Comparison of ENCODE assay signal across 21 cellular contexts in genomic region chr15:52146776-52147175, GRCh38. TPM values are rescaled to one million over a fixed set of nuclear protein-coding genes. Genes with fewer than 3 reads are reported as not detected.
DNase-seq lines count a peak whose midpoint lies in the region; ATAC-seq and TF ChIP-seq lines count a peak whose summit lies in the region.
"Had no signal": no experiment of that assay in that cellular context is flagged by ENCODE, and none has a peak within 500 bp of the region (broad histone marks: within the 10 kb centered on the region; RNA-seq: fewer than 3 reads in every experiment).

No MANE protein-coding gene starts in this region.

- no peaks in the 10 kb centered on the region for H3K79me2 ChIP-seq in fibroblast of lung (ENCODE audit: control insufficient read depth, insufficient read depth, low read length)

- no peak overlapping the region for H2AFZ ChIP-seq in fibroblast of lung (ENCODE audit: low read length)
- no peak overlapping the region for H2AFZ ChIP-seq in neuronal stem cell (ENCODE audit: low read length)

- H3K9ac ChIP-seq in fibroblast of lung (ENCODE audit: insufficient read depth, low read length) (no peak overlapping the region), neuronal stem cell (ENCODE audit: low read depth, low read length, poor library complexity) (no peak overlapping the region)
- H3K9ac ChIP-seq: BLaER1 treated with 17β-estradiol and CSF1 and Interleukin-3, amounts not matched to agents 10 nM and 100 nM had no signal

- peaks cover 8% of the 10 kb centered on the region for H3K4me1 ChIP-seq in fibroblast of lung (ENCODE audit: control insufficient read depth, extremely low read depth, insufficient read depth, low read length)
- peaks cover 9% of the 10 kb centered on the region; the same call in 1 of the 2 replicates for H3K4me1 ChIP-seq in BE2C
- no peaks in the 10 kb centered on the region for H3K4me1 ChIP-seq in neuronal stem cell (ENCODE audit: control insufficient read depth in 2 of 2, insufficient read depth in 1 of 2, low read depth in 1 of 2, low read length in 2 of 2)

- no peaks in the 10 kb centered on the region for H3K9me3 ChIP-seq in fibroblast of lung (ENCODE audit: control insufficient read depth, insufficient read depth, low read depth, low read length)
- H3K9me3 ChIP-seq in BE2C = no peaks in the 10 kb centered on the region; the same call in 1 of the 2 replicates
- peaks cover 0 to 5% of the 10 kb centered on the region in 2 donors for H3K9me3 ChIP-seq in neuronal stem cell (replicated peaks in 1 of 2; ENCODE audit: control insufficient read depth in 2 of 2, insufficient read depth in 1 of 2, low read depth in 1 of 2, low read length in 2 of 2)

- H4K91ac ChIP-seq in neuronal stem cell (ENCODE audit: low read depth, low read length, poor library complexity) = no peak overlapping the region

- H2BK12ac ChIP-seq in neuronal stem cell (ENCODE audit: low read length) = no peak overlapping the region

- no peaks in the 10 kb centered on the region for H3K36me3 ChIP-seq in fibroblast of lung (ENCODE audit: control insufficient read depth, insufficient read depth, low read length)
- H3K36me3 ChIP-seq in BE2C = no peaks in the 10 kb centered on the region
- peaks cover 10 to 34% of the 10 kb centered on the region in 2 donors for H3K36me3 ChIP-seq in neuronal stem cell (replicated peaks in 1 of 2; ENCODE audit: control insufficient read depth in 2 of 2, insufficient read depth in 2 of 2, low read length in 2 of 2)

- no peaks in the 10 kb centered on the region for H4K20me1 ChIP-seq in fibroblast of lung (ENCODE audit: control insufficient read depth, extremely low read depth, insufficient read depth, low read length)
- H4K20me1 ChIP-seq: BLaER1 treated with 17β-estradiol and CSF1 and Interleukin-3, amounts not matched to agents 10 nM and 100 nM had no signal

- H3K4me2 ChIP-seq in fibroblast of lung (ENCODE audit: extremely low read depth, insufficient read depth, low read length) (no peak overlapping the region), neuronal stem cell (ENCODE audit: insufficient read depth, low read length, poor library complexity, severe bottlenecking) (no peak overlapping the region)
- H3K4me2 ChIP-seq: BLaER1 treated with 17β-estradiol and CSF1 and Interleukin-3, amounts not matched to agents 10 nM and 100 nM had no signal

- no peaks in the 10 kb centered on the region for H3K79me1 ChIP-seq in neuronal stem cell (ENCODE audit: low read depth, low read length)

- no peak overlapping the region for H3K23ac ChIP-seq in neuronal stem cell (ENCODE audit: low read depth, low read length, poor library complexity)

- no peak overlapping the region for H2BK120ac ChIP-seq in neuronal stem cell (ENCODE audit: low read depth, low read length)

- H2BK15ac ChIP-seq in neuronal stem cell (ENCODE audit: low read length) = no peak overlapping the region

- no peak overlapping the region for H3K27ac ChIP-seq in fibroblast of lung (ENCODE audit: insufficient read depth, low read length)
- H3K27ac ChIP-seq in neuronal stem cell (replicated peaks; ENCODE audit: low read length) = no peak overlapping the region
- H3K27ac ChIP-seq: BLaER1 treated with 17β-estradiol and CSF1 and Interleukin-3, amounts not matched to agents 10 nM and 100 nM had no signal

- H3K18ac ChIP-seq in neuronal stem cell (ENCODE audit: low read length) = no peak overlapping the region

- no peak overlapping the region for H3K14ac ChIP-seq in neuronal stem cell (ENCODE audit: low read length)

- H3K4ac ChIP-seq in neuronal stem cell (ENCODE audit: low read length) = no peak overlapping the region

- H2BK5ac ChIP-seq in neuronal stem cell (ENCODE audit: low read length) = no peak overlapping the region

- peak; percentile 8 for DNase-seq in COLO829 (ENCODE audit: low spot score)
- peak; percentile 15 for DNase-seq in HCEC 1CT
- DNase-seq in fibroblast of lung (ENCODE audit: low read depth in 2 of 2) = peak; percentile 58 to 59
- DNase-seq in foreskin fibroblast = peak; percentile 38 to 60
- DNase-seq in BE2C = no peak
- DNase-seq in NCI-H128 (lab: John Stamatoyannopoulos, UW; ENCODE audit: unreplicated experiment) = no peak
- DNase-seq in neuronal stem cell (ENCODE audit: low spot score) = no peak
- DNase-seq: ACHN; CD8-positive, alpha-beta T cell; COR-L47; DMS 273 treated with DMSO at 0.1 percent for 48 hours; DMS53; DND-41; EL; GOT3; H7; KG1 had no signal

- H3K4me3 ChIP-seq in fibroblast of lung (replicated peaks in 1 of 4; ENCODE audit: control extremely low read depth in 1 of 4, insufficient read depth in 1 of 4, low read depth in 3 of 4, low read length in 4 of 4) = no peak overlapping the region
- no peak overlapping the region for H3K4me3 ChIP-seq in foreskin fibroblast (ENCODE audit: low read depth in 1 of 2, low read length in 2 of 2)
- H3K4me3 ChIP-seq in BE2C (ENCODE audit: low read depth, low read length) = no peak overlapping the region
- H3K4me3 ChIP-seq in neuronal stem cell (ENCODE audit: low read length in 2 of 2) = no peak overlapping the region
- H3K4me3 ChIP-seq: BLaER1 treated with 17β-estradiol and CSF1 and Interleukin-3, amounts not matched to agents 10 nM and 100 nM had no signal

- WGBS in neuronal stem cell (ENCODE audit: extremely low coverage in 2 of 2, insufficient read length in 2 of 2, insufficient replicate concordance in 1 of 2), 2 donors = no CpG with 5 or more reads among the region's 3 CpGs

- TF ChIP-seq CTCF in fibroblast of lung (conservative IDR thresholded peaks at IDR 0.05 in 1 of 2, IDR thresholded peaks at IDR 0.05 in 1 of 2; ENCODE audit: low read depth in 1 of 2, low read length in 2 of 2) = no peak
- TF ChIP-seq CTCF in foreskin fibroblast (IDR thresholded peaks at IDR 0.05; ENCODE audit: low read depth, low read length) = no peak
- TF ChIP-seq CTCF in BE2C (IDR thresholded peaks at IDR 0.05; ENCODE audit: low read depth, low read length) = no peak

- ATAC-seq in HG02798 (IDR thresholded peaks at IDR 0.05; ENCODE audit: poor library complexity, unreplicated experiment) = no peak
- ATAC-seq: CD8-positive, alpha-beta T cell; HepG2 had no signal

- H4K8ac ChIP-seq in neuronal stem cell (ENCODE audit: low read depth, low read length) = no peak overlapping the region

- H3K27me3 ChIP-seq in fibroblast of lung (ENCODE audit: control insufficient read depth, insufficient read depth, low read length) (no peaks in the 10 kb centered on the region), BE2C (no peaks in the 10 kb centered on the region), neuronal stem cell (ENCODE audit: control insufficient read depth in 3 of 3, insufficient read depth in 3 of 3, low read depth in 1 of 3, low read length in 3 of 3) (no peaks in the 10 kb centered on the region)
- H3K27me3 ChIP-seq: BLaER1 treated with 17β-estradiol and CSF1 and Interleukin-3, amounts not matched to agents 10 nM and 100 nM had no signal

- no peak overlapping the region for H2AK5ac ChIP-seq in neuronal stem cell (ENCODE audit: low read depth, low read length)

RNA-seq across cellular contexts. Expression of gene BCL2L10, which starts 34.2 kb away (rescaled TPM):
- total RNA-seq in fibroblast of lung = under 0.01 and 0.17 TPM in 2 replicates
- not detected in 2 replicates for polyA plus RNA-seq in fibroblast of lung
- not detected in 2 replicates for polyA plus RNA-seq in fibroblast of lung (2012)
- not detected in 2 replicates for polyA minus RNA-seq in fibroblast of lung (ENCODE audit: low replicate concordance)
- polyA plus RNA-seq in BE2C (2012; ENCODE audit: insufficient read depth, insufficient read length, low read depth) = not detected
- polyA plus RNA-seq in neuronal stem cell (2013, experiment 1 of 2) = 0.06 TPM
- polyA plus RNA-seq in neuronal stem cell (2013, experiment 2 of 2) = 0.07 TPM
- total RNA-seq: G401, H7, HepG2 had no signal
- polyA plus RNA-seq: HepG2 had no signal

RNA-seq across cellular contexts. Expression of gene GNB5, which starts 44.4 kb away (rescaled TPM):
- 40.3 and 52.2 TPM in 2 replicates for total RNA-seq in fibroblast of lung
- polyA plus RNA-seq in fibroblast of lung = 27.4 and 44.0 TPM in 2 replicates
- 25.8 and 33.4 TPM in 2 replicates for polyA plus RNA-seq in fibroblast of lung (2012)
- polyA minus RNA-seq in fibroblast of lung (ENCODE audit: low replicate concordance) = 14.9 and 20.5 TPM in 2 replicates
- polyA plus RNA-seq in BE2C (2012; ENCODE audit: insufficient read depth, insufficient read length, low read depth) = 9.3 TPM
- 20.4 TPM for polyA plus RNA-seq in neuronal stem cell (2013, experiment 1 of 2)
- polyA plus RNA-seq in neuronal stem cell (2013, experiment 2 of 2) = 20.0 TPM

Comparison
In these comparisons a context has a peak if more than half of its experiments do, and no peak if none do; other contexts are left out.
1. DNase-seq: peak in COLO829 (single experiment), HCEC 1CT (single experiment), fibroblast of lung (2 of 2) and foreskin fibroblast (2 of 2); none in BE2C (single experiment), NCI-H128 (single experiment) and neuronal stem cell (single experiment).